In the genomic region with DNA sequence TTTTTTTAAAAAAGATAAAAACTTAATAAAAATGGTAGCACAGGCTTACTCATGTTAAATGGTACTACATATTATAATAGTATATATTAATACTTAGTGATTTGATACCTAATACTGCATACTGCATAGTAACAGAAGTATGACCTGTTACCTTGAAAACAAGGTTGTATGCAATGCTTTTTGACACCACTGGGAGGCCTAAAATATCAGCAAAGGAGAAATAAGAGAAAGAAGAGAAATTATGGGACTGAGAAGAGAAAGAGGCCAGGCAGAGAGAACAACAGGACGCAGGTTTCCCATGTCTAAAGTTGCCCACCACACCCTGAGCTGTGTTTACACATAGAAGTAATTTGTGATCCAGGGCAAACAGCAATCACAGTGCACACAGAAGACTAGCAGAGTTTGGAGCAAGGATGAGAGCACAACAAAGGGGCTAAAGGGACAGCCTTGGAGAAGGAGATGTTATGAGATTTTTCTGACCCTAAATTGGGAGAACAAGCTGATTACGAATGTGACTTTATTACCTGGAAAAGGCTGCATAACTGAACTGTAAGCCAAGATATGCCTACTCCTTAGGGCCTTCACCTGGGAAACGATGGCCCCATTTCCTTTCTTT, we compare ENCODE assay signal across 8 cellular contexts.
A peak's percentile ranks its signal among the peaks of the same experiment; 100 is the strongest.
DNase-seq lines count a peak whose midpoint lies in the region; ATAC-seq and TF ChIP-seq lines count a peak whose summit lies in the region.

No MANE protein-coding gene starts in this region.

- TF ChIP-seq CTCF in fibroblast of pulmonary artery (IDR thresholded peaks at IDR 0.05; ENCODE audit: low read length, missing control alignments): peak; percentile 67
- peak in 2 of 5 experiments; percentile 14 to 16 for TF ChIP-seq CTCF in tibial nerve (IDR thresholded peaks at IDR 0.05)

- no peak overlapping the region for H3K27ac Mint-ChIP-seq in activated naive CD8-positive, alpha-beta T cell treated with anti-CD3 and anti-CD28 coated beads for 36 hours

- no peaks in the 10 kb centered on the region for H3K36me3 Mint-ChIP-seq in activated naive CD8-positive, alpha-beta T cell treated with anti-CD3 and anti-CD28 coated beads for 36 hours

- peaks cover 5% of the 10 kb centered on the region for H3K27me3 Mint-ChIP-seq in activated naive CD8-positive, alpha-beta T cell treated with anti-CD3 and anti-CD28 coated beads for 36 hours

- H3K4me1 Mint-ChIP-seq in activated naive CD8-positive, alpha-beta T cell treated with anti-CD3 and anti-CD28 coated beads for 36 hours: no peaks in the 10 kb centered on the region

- H3K9me3 ChIP-seq in tibial nerve: no peaks in the 10 kb centered on the region

- H3K36me3 ChIP-seq in tibial nerve: no peaks in the 10 kb centered on the region

- no peak overlapping the region for H3K27ac ChIP-seq in tibial nerve

- no peak overlapping the region for H3K4me3 Mint-ChIP-seq in activated naive CD8-positive, alpha-beta T cell treated with anti-CD3 and anti-CD28 coated beads for 36 hours

- 81 to 82% methylated on average over 3 of the region's 3 CpGs for WGBS in tibial nerve, 2 donors

- H3K27me3 ChIP-seq in tibial nerve: no peaks in the 10 kb centered on the region

- no peak for TF ChIP-seq POLR2A in tibial nerve (IDR thresholded peaks at IDR 0.05)

- TF ChIP-seq EP300 in tibial nerve (IDR thresholded peaks at IDR 0.05): no peak

- no peak overlapping the region for H3K4me3 ChIP-seq in fibroblast of pulmonary artery (replicated peaks; ENCODE audit: low read depth, low read length)
- H3K4me3 ChIP-seq in tibial nerve: no peak overlapping the region

- H3K9me3 Mint-ChIP-seq in activated naive CD8-positive, alpha-beta T cell treated with anti-CD3 and anti-CD28 coated beads for 36 hours: no peaks in the 10 kb centered on the region

- H3K4me1 ChIP-seq in tibial nerve: no peaks in the 10 kb centered on the region

- peak; percentile 66 for ATAC-seq in GM21717 (IDR thresholded peaks at IDR 0.05; ENCODE audit: unreplicated experiment)

- peak; percentile 63 for DNase-seq in ELR (ENCODE audit: low read depth)
- peak; percentile 15 for DNase-seq in NCI-H526 treated with DMSO at 0.1 percent for 48 hours (lab: John Stamatoyannopoulos, UW)
- DNase-seq in fibroblast of pulmonary artery (ENCODE audit: low read depth): peak; percentile 50
- no peak for DNase-seq in activated naive CD8-positive, alpha-beta T cell treated with anti-CD3 and anti-CD28 coated beads for 36 hours
- DNase-seq in stimulated activated naive CD4-positive, alpha-beta T cell treated with Interleukin-2 at 50 U/mL for 16 hours (lab: John Stamatoyannopoulos, UW): no peak
- no peak for DNase-seq in tibial nerve (ENCODE audit: low spot score in 2 of 2)
- no peak for DNase-seq in T-helper 9 cell

Comparison
In these comparisons a context has a peak if more than half of its experiments do, and no peak if none do; other contexts are left out.
1. DNase-seq: peak in ELR (single experiment), NCI-H526 treated with DMSO at 0.1 percent for 48 hours (single experiment) and fibroblast of pulmonary artery (single experiment); none in activated naive CD8-positive, alpha-beta T cell treated with anti-CD3 and anti-CD28 coated beads for 36 hours (single experiment), stimulated activated naive CD4-positive, alpha-beta T cell treated with Interleukin-2 at 50 U/mL for 16 hours (single experiment), tibial nerve (0 of 2) and T-helper 9 cell (single experiment).